ENCODE assay signal across 19 cellular contexts in genomic region chr1:21099034-21099868, GRCh38.
DNase-seq lines count a peak whose midpoint lies in the region; ATAC-seq, FAIRE-seq and TF ChIP-seq lines count a peak whose summit lies in the region.
"Had no signal": no experiment of that assay in that cellular context is flagged by ENCODE, and none has a peak within 500 bp of the region (broad histone marks: within the 10 kb centered on the region; RNA-seq: fewer than 3 reads in every experiment).

No MANE protein-coding gene starts in this region.

- TF ChIP-seq CTCF in NB4 (IDR thresholded peaks at IDR 0.05; ENCODE audit: low read depth, low read length) = no peak
- TF ChIP-seq CTCF in mammary epithelial cell (conservative IDR thresholded peaks at IDR 0.05 in 1 of 2, IDR thresholded peaks at IDR 0.05 in 1 of 2; ENCODE audit: extremely low read depth in 1 of 2, insufficient read depth in 1 of 2, low read depth in 1 of 2, low read length in 2 of 2) = no peak
- TF ChIP-seq CTCF in dorsolateral prefrontal cortex (IDR thresholded peaks at IDR 0.05 in 54 of 56, conservative IDR thresholded peaks at IDR 0.05 in 2 of 56; ENCODE audit: low read depth in 1 of 56, partially characterized antibody in 56 of 56) = no peak

- intact Hi-C loops in mammary epithelial cell (cut with micrococcal nuclease) (loop anchor here (10.0 kb wide), 1 partner anchor 76 kb away; the partner anchor contains the start of gene EIF4G3), dorsolateral prefrontal cortex (cut with DNase I) (no loop called here)

- peaks cover 13% of the 10 kb centered on the region for H3K79me1 ChIP-seq in mesenchymal stem cell (replicated peaks; ENCODE audit: low read length, poor library complexity, severe bottlenecking)

- no TSS peak for BruUV-seq in mammary epithelial cell (replicated peaks; lab: Mats Ljungman, UMichigan)

- in situ Hi-C loops in mammary epithelial cell (cut with MboI; ENCODE audit: low sequenced_read_pairs in 2 of 2) = no loop called here

- H3K4me3 ChIP-seq in NB4 (ENCODE audit: low read depth, low read length) (peak overlapping the region; percentile 3), mammary epithelial cell (replicated peaks in 1 of 3; ENCODE audit: insufficient read depth in 1 of 3, low read depth in 2 of 3, low read length in 3 of 3) (no peak overlapping the region), mesenchymal stem cell (ENCODE audit: insufficient read depth in 1 of 2, low read depth in 1 of 2, low read length in 2 of 2) (no peak overlapping the region), dorsolateral prefrontal cortex (no peak overlapping the region)
- H3K4me3 ChIP-seq: right atrium auricular region had no signal

- H2BK120ac ChIP-seq in mesenchymal stem cell (ENCODE audit: low read depth, low read length) = no peak overlapping the region

- H3K9me3 ChIP-seq in mammary epithelial cell (replicated peaks; ENCODE audit: insufficient read depth, low read length) = no peaks in the 10 kb centered on the region
- no peaks in the 10 kb centered on the region for H3K9me3 ChIP-seq in mesenchymal stem cell (ENCODE audit: control insufficient read depth, low read length)
- H3K9me3 ChIP-seq: right atrium auricular region had no signal

- no peaks in the 10 kb centered on the region for H4K20me1 ChIP-seq in mammary epithelial cell (ENCODE audit: insufficient read depth, low read length)

- H2BK15ac ChIP-seq in mesenchymal stem cell (ENCODE audit: low read depth, poor library complexity, severe bottlenecking) = no peak overlapping the region

- FAIRE-seq in GM19239 (lab: Jason Lieb, UNC) = peak; percentile 35
- FAIRE-seq: endometrium, TTC549 had no signal

- H3K9ac ChIP-seq in mammary epithelial cell (ENCODE audit: insufficient read depth, low read length) = no peak overlapping the region
- H3K9ac ChIP-seq in mesenchymal stem cell (ENCODE audit: low read length) = no peak overlapping the region

- H4K91ac ChIP-seq in mesenchymal stem cell (ENCODE audit: low read length) = no peak overlapping the region

- CTCF ChIA-PET in mammary epithelial cell (lab: Charles Lee; ENCODE audit: low non-redundant PET) = no interaction called here

- no peak overlapping the region for H3K18ac ChIP-seq in mesenchymal stem cell (ENCODE audit: low read depth in 1 of 2, low read length in 2 of 2)

- H4K8ac ChIP-seq in mesenchymal stem cell (ENCODE audit: low read length) = no peak overlapping the region

- H3K4me1 ChIP-seq in mammary epithelial cell (ENCODE audit: insufficient read depth, low read length) (peaks cover 18% of the 10 kb centered on the region), mesenchymal stem cell (ENCODE audit: control insufficient read depth, insufficient read depth, low read depth, low read length) (peaks cover 1% of the 10 kb centered on the region)
- H3K4me1 ChIP-seq: right atrium auricular region had no signal

- H2AFZ ChIP-seq in mammary epithelial cell (ENCODE audit: low read depth, low read length) (no peak overlapping the region), mesenchymal stem cell (ENCODE audit: low read depth, low read length) (no peak overlapping the region)

- no peak for TF ChIP-seq POLR2A in NB4 (IDR thresholded peaks at IDR 0.05; ENCODE audit: extremely low read depth, insufficient read length)

- H3K23ac ChIP-seq in mesenchymal stem cell (ENCODE audit: low read length in 2 of 2) = no peak overlapping the region

- no peak overlapping the region for H3K4ac ChIP-seq in mesenchymal stem cell (ENCODE audit: low read depth in 1 of 2, low read length in 2 of 2)

- H3K14ac ChIP-seq in mesenchymal stem cell (ENCODE audit: low read length in 2 of 2) = no peak overlapping the region

- H3K27me3 ChIP-seq in mammary epithelial cell (ENCODE audit: insufficient read depth, low read length) (no peaks in the 10 kb centered on the region), mesenchymal stem cell (ENCODE audit: control insufficient read depth in 1 of 2, insufficient read depth in 1 of 2, low read length in 2 of 2) (no peaks in the 10 kb centered on the region), dorsolateral prefrontal cortex (no peaks in the 10 kb centered on the region)
- H3K27me3 ChIP-seq: right atrium auricular region had no signal

- peaks cover 4% of the 10 kb centered on the region for H3K36me3 ChIP-seq in mammary epithelial cell (ENCODE audit: insufficient read depth, low read length)
- peaks cover 4 to 11% of the 10 kb centered on the region in 2 experiments for H3K36me3 ChIP-seq in mesenchymal stem cell (ENCODE audit: control insufficient read depth in 1 of 2, insufficient read depth in 2 of 2, low read depth in 1 of 2, low read length in 2 of 2)
- H3K36me3 ChIP-seq: right atrium auricular region had no signal

- 81% methylated on average over 2 of the region's 2 CpGs for WGBS in mammary epithelial cell (ENCODE audit: low coverage, missing lambda C conversion rate)
- WGBS in mesenchymal stem cell = no CpG with 5 or more reads among the region's 2 CpGs

- H3K79me2 ChIP-seq in mammary epithelial cell (ENCODE audit: insufficient read depth, low read length) = peaks cover 63% of the 10 kb centered on the region

- ATAC-seq in GM21515 (IDR thresholded peaks at IDR 0.05; ENCODE audit: unreplicated experiment) = no peak
- ATAC-seq: left ventricle myocardium superior had no signal

- DNase-seq in GM19239 (ENCODE audit: insufficient read length, low spot score) (no peak), NB4 (ENCODE audit: low read depth) (peak; percentile 84), mammary epithelial cell (peak; percentile 72), mesenchymal stem cell (peak; percentile 65), dorsolateral prefrontal cortex (no peak)
- DNase-seq in activated effector memory CD4-positive, alpha-beta T cell treated with Interleukin-2 at 50 U/mL for 16 hours = no peak
- DNase-seq: activated CD4-positive, alpha-beta memory T cell treated with anti-CD3 and anti-CD28 coated beads, Interleukin-2, amount 10 ng/mL, durations not matched to agents 7 days and 5 days; activated naive CD4-positive, alpha-beta T cell treated with Interleukin-2 at 50 U/mL for 16 hours; CD4-positive, alpha-beta T cell; hippocampal formation; left ventricle myocardium superior; NCI-H1694 treated with DMSO at 0.1 percent for 48 hours; NCI-H524 treated with DMSO at 0.1 percent for 48 hours; nephron progenitor cell; Right ventricle myocardium superior had no signal

- H3K4me2 ChIP-seq in mammary epithelial cell (ENCODE audit: insufficient read depth, low read depth, low read length) = no peak overlapping the region
- no peak overlapping the region for H3K4me2 ChIP-seq in mesenchymal stem cell (ENCODE audit: low read length, poor library complexity, severe bottlenecking)

- H2BK5ac ChIP-seq in mesenchymal stem cell (ENCODE audit: low read depth, low read length, poor library complexity, severe bottlenecking) = no peak overlapping the region

- dilution Hi-C loops in mammary epithelial cell (cut with HindIII; ENCODE audit: low sequenced_read_pairs) = no loop called here

- H3K27ac ChIP-seq in mammary epithelial cell (ENCODE audit: insufficient read depth, low read depth, low read length) (peak overlapping the region; percentile 26), mesenchymal stem cell (ENCODE audit: low read length, poor library complexity, severe bottlenecking) (no peak overlapping the region), dorsolateral prefrontal cortex (peak overlapping the region in 1 of 59 donors; percentile 20)
- H3K27ac ChIP-seq: right atrium auricular region had no signal

- H2AK5ac ChIP-seq in mesenchymal stem cell (ENCODE audit: low read length, severe bottlenecking) = no peak overlapping the region

- no peak overlapping the region for H2BK12ac ChIP-seq in mesenchymal stem cell (ENCODE audit: low read length in 2 of 2)

Comparison
In these comparisons a context has a peak if more than half of its experiments do, and no peak if none do; other contexts are left out.
1. DNase-seq: peak in NB4 (single experiment), mammary epithelial cell (single experiment) and mesenchymal stem cell (single experiment); none in GM19239 (single experiment), dorsolateral prefrontal cortex (0 of 10) and activated effector memory CD4-positive, alpha-beta T cell treated with Interleukin-2 at 50 U/mL for 16 hours (single experiment).